1 cellular context compared by ENCODE assay signal in the genomic region with DNA sequence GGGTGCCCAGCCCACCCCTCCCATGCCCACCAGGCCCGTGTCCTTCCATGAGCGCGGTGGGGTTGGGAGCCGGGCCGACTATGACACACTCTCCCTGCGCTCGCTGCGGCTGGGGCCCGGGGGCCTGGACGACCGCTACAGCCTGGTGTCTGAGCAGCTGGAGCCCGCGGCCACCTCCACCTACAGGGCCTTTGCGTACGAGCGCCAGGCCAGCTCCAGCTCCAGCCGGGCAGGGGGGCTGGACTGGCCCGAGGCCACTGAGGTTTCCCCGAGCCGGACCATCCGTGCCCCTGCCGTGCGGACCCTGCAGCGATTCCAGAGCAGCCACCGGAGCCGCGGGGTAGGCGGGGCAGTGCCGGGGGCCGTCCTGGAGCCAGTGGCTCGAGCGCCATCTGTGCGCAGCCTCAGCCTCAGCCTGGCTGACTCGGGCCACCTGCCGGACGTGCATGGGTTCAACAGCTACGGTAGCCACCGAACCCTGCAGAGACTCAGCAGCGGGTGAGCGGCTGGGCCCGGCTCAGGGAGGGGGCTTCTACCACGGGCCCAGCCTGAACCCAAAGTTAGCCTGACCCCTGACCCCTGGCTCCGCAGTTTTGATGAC.
TF ChIP-seq lines count a peak whose summit lies in the region.

No MANE protein-coding gene starts in this region.

TF ChIP-seq in SK-N-SH, 30 proteins besides CTCF, POLR2A, EP300 and RAD21 (continued from another document):
- TF ChIP-seq, protein P1, sequence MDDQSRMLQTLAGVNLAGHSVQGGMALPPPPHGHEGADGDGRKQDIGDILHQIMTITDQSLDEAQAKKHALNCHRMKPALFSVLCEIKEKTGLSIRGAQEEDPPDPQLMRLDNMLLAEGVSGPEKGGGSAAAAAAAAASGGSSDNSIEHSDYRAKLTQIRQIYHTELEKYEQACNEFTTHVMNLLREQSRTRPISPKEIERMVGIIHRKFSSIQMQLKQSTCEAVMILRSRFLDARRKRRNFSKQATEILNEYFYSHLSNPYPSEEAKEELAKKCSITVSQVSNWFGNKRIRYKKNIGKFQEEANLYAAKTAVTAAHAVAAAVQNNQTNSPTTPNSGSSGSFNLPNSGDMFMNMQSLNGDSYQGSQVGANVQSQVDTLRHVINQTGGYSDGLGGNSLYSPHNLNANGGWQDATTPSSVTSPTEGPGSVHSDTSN (IDR thresholded peaks at IDR 0.05), result no peak
- TF ChIP-seq, protein P2, sequence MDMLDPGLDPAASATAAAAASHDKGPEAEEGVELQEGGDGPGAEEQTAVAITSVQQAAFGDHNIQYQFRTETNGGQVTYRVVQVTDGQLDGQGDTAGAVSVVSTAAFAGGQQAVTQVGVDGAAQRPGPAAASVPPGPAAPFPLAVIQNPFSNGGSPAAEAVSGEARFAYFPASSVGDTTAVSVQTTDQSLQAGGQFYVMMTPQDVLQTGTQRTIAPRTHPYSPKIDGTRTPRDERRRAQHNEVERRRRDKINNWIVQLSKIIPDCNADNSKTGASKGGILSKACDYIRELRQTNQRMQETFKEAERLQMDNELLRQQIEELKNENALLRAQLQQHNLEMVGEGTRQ (IDR thresholded peaks at IDR 0.05; ENCODE audit: borderline replicate concordance, low read depth, low read length), result no peak
- peak; percentile 41; the same call in 1 of the 2 replicates for TF ChIP-seq FOXJ3 (CRISPR knock-in tag; IDR thresholded peaks at IDR 0.05)
TF ChIP-seq in SK-N-SH: peak in this region for 7.
